ENCODE assay signal across 12 cellular contexts in genomic region chr22:41541484-41541883, GRCh38. TPM values are rescaled to one million over a fixed set of nuclear protein-coding genes. Genes with fewer than 3 reads are reported as not detected.
DNase-seq lines count a peak whose midpoint lies in the region; ATAC-seq, FAIRE-seq and TF ChIP-seq lines count a peak whose summit lies in the region.
"Had no signal": no experiment of that assay in that cellular context is flagged by ENCODE, and none has a peak within 500 bp of the region (broad histone marks: within the 10 kb centered on the region; RNA-seq: fewer than 3 reads in every experiment).

No MANE protein-coding gene starts in this region.

- CTCF ChIA-PET in A549 (lab: Yijun Ruan, JAX) = interaction anchor here (0.6 to 2.9 kb wide), 5 partner anchors 9 to 136 kb away, joined by 3 to 11 read pairs (median 9); no protein-coding TSS in a partner anchor

- H3K27ac ChIP-seq in A549 = no peak overlapping the region
- no peak overlapping the region for H3K27ac ChIP-seq in GM23338 (ENCODE audit: low read depth)
- H3K27ac ChIP-seq: C4-2B, epithelial cell of prostate had no signal

- peaks cover 29% of the 10 kb centered on the region for H3K4me1 Mint-ChIP-seq in GM23338
- H3K4me1 Mint-ChIP-seq in activated T-helper 1 cell treated with anti-CD3 and anti-CD28 coated beads, Interleukin-12 subunit alpha, Interleukin-12 subunit beta, Interleukin-2, Interleukin-4 antibody, amounts not matched to agents 30 ng/mL and 10 ng/mL and 1 ng/mL, durations not matched to agents 14 hours and 24 hours and 36 hours (ENCODE audit: low read depth) = peaks cover 40% of the 10 kb centered on the region

- TF ChIP-seq RAD21 in A549 (conservative IDR thresholded peaks at IDR 0.05 in 1 of 2, IDR thresholded peaks at IDR 0.05 in 1 of 2) = no peak

- ATAC-seq in A549 (no peak), GM23338 (no peak)

- FAIRE-seq in A549 (lab: Jason Lieb, UNC) = no peak

- H3K4me3 ChIP-seq in A549 (no peak overlapping the region), GM23338 (no peak overlapping the region)

- peaks cover 13% of the 10 kb centered on the region; the same call in 1 of the 2 replicates for H3F3A ChIP-seq in GM23338 (replicated peaks; ENCODE audit: low read depth)

- DNase-seq in A549 (ENCODE audit: low read depth in 1 of 2, low spot score in 1 of 2) (no peak), GM23338 (ENCODE audit: low spot score) (no peak), medulla oblongata (ENCODE audit: extremely low spot score) (peak; percentile 11), DMS79 treated with DMSO at 0.1 percent for 48 hours (lab: John Stamatoyannopoulos, UW) (no peak), NCI-H2171 treated with DMSO at 0.1 percent for 48 hours (lab: John Stamatoyannopoulos, UW) (no peak), NCI-H2107 (lab: John Stamatoyannopoulos, UW) (no peak), NCI-H146 (lab: John Stamatoyannopoulos, UW) (no peak)
- DNase-seq in activated T-helper 1 cell treated with anti-CD3 and anti-CD28 coated beads, Interleukin-12 subunit alpha, Interleukin-12 subunit beta, Interleukin-2, Interleukin-4 antibody, amounts not matched to agents 30 ng/mL and 10 ng/mL and 1 ng/mL, durations not matched to agents 14 hours and 24 hours and 36 hours (ENCODE audit: low spot score) = no peak
- DNase-seq: NCI-H1694 had no signal

- TF ChIP-seq CTCF in A549 (IDR thresholded peaks at IDR 0.05) = no peak
- TF ChIP-seq CTCF in GM23338 (conservative IDR thresholded peaks at IDR 0.05; ENCODE audit: low read depth in 2 of 2) = no peak

- POLR2A ChIA-PET in A549 (lab: Yijun Ruan, JAX) = no interaction called here

- H3K36me3 ChIP-seq in GM23338 (ENCODE audit: insufficient read depth) = no peaks in the 10 kb centered on the region

- H3K9me3 ChIP-seq in A549 = no peaks in the 10 kb centered on the region

- 0 out of 3 replicates have a peak overlapping the region, but pooled peaks have one; percentile 86 for H3K4me2 ChIP-seq in A549
- no peak overlapping the region for H3K4me2 ChIP-seq in GM23338

- no peak for TF ChIP-seq EP300 in A549 (IDR thresholded peaks at IDR 0.05)

- no peak for TF ChIP-seq POLR2A in A549 (IDR thresholded peaks at IDR 0.05; ENCODE audit: low read length)

- H4K20me1 ChIP-seq in GM23338 (replicated peaks; ENCODE audit: insufficient read depth) = peaks cover 7% of the 10 kb centered on the region

- H3K79me2 ChIP-seq in GM23338 (replicated peaks; ENCODE audit: insufficient read depth) = peaks cover 50% of the 10 kb centered on the region

- WGBS in A549 (ENCODE audit: missing lambda C conversion rate) = 66% methylated on average over 3 of the region's 3 CpGs

- H3K4me1 ChIP-seq in A549 = peaks cover 20% of the 10 kb centered on the region
- H3K4me1 ChIP-seq in GM23338 (ENCODE audit: insufficient read depth) = peaks cover 7% of the 10 kb centered on the region; the same call in 1 of the 2 replicates

- H3K27ac Mint-ChIP-seq in GM23338 = no peak overlapping the region
- H3K27ac Mint-ChIP-seq in activated T-helper 1 cell treated with anti-CD3 and anti-CD28 coated beads, Interleukin-12 subunit alpha, Interleukin-12 subunit beta, Interleukin-2, Interleukin-4 antibody, amounts not matched to agents 30 ng/mL and 10 ng/mL and 1 ng/mL, durations not matched to agents 14 hours and 24 hours and 36 hours = peak overlapping the region; percentile 1

- H3K27me3 Mint-ChIP-seq in GM23338 (ENCODE audit: insufficient read depth, low read depth, poor library complexity) = peaks cover 9% of the 10 kb centered on the region
- H3K27me3 Mint-ChIP-seq in activated T-helper 1 cell treated with anti-CD3 and anti-CD28 coated beads, Interleukin-12 subunit alpha, Interleukin-12 subunit beta, Interleukin-2, Interleukin-4 antibody, amounts not matched to agents 30 ng/mL and 10 ng/mL and 1 ng/mL, durations not matched to agents 14 hours and 24 hours and 36 hours (ENCODE audit: insufficient read depth) = peaks cover 3% of the 10 kb centered on the region

- peaks cover 32% of the 10 kb centered on the region for H3K36me3 Mint-ChIP-seq in GM23338 (ENCODE audit: low read depth)
- peaks cover 4% of the 10 kb centered on the region for H3K36me3 Mint-ChIP-seq in activated T-helper 1 cell treated with anti-CD3 and anti-CD28 coated beads, Interleukin-12 subunit alpha, Interleukin-12 subunit beta, Interleukin-2, Interleukin-4 antibody, amounts not matched to agents 30 ng/mL and 10 ng/mL and 1 ng/mL, durations not matched to agents 14 hours and 24 hours and 36 hours (ENCODE audit: low read depth)

- no peaks in the 10 kb centered on the region for H3K27me3 ChIP-seq in GM23338 (ENCODE audit: insufficient read depth)

- peak overlapping the region; percentile 13; the same call in 1 of the 3 replicates for H3K4me3 Mint-ChIP-seq in GM23338
- H3K4me3 Mint-ChIP-seq in activated T-helper 1 cell treated with anti-CD3 and anti-CD28 coated beads, Interleukin-12 subunit alpha, Interleukin-12 subunit beta, Interleukin-2, Interleukin-4 antibody, amounts not matched to agents 30 ng/mL and 10 ng/mL and 1 ng/mL, durations not matched to agents 14 hours and 24 hours and 36 hours = peak overlapping the region; percentile 34

- H3K9me3 Mint-ChIP-seq in GM23338 = no peaks in the 10 kb centered on the region; the same call in 2 of the 3 replicates
- no peaks in the 10 kb centered on the region for H3K9me3 Mint-ChIP-seq in activated T-helper 1 cell treated with anti-CD3 and anti-CD28 coated beads, Interleukin-12 subunit alpha, Interleukin-12 subunit beta, Interleukin-2, Interleukin-4 antibody, amounts not matched to agents 30 ng/mL and 10 ng/mL and 1 ng/mL, durations not matched to agents 14 hours and 24 hours and 36 hours

- no peaks in the 10 kb centered on the region for H3K9me2 ChIP-seq in GM23338 (ENCODE audit: insufficient read depth)

- H2AFZ ChIP-seq in GM23338 = no peak overlapping the region

- intact Hi-C loops in activated T-helper 1 cell treated with anti-CD3 and anti-CD28 coated beads, Interleukin-12 subunit alpha, Interleukin-12 subunit beta, Interleukin-2, Interleukin-4 antibody, amounts not matched to agents 30 ng/mL and 10 ng/mL and 1 ng/mL, durations not matched to agents 14 hours and 24 hours and 36 hours (cut with micrococcal nuclease) = no loop called here

TF ChIP-seq in A549, 52 proteins besides CTCF, POLR2A, EP300 and RAD21:
- no peak for TF ChIP-seq CBX2 (IDR thresholded peaks at IDR 0.05; ENCODE audit: borderline replicate concordance, low read depth)
- TF ChIP-seq HES2 (IDR thresholded peaks at IDR 0.05) = no peak

TF ChIP-seq in GM23338, 12 proteins besides CTCF, POLR2A, EP300 and RAD21 (continues in another document):
- no peak for TF ChIP-seq STAT1 (IDR thresholded peaks at IDR 0.05; ENCODE audit: unreplicated experiment)

RNA-seq across cellular contexts. Expression of gene POLR3H, which starts 2.8 kb away (rescaled TPM):
- polyA plus RNA-seq in A549 (2011; rRNA removed) = 24.5 and 26.0 TPM in 2 replicates
- polyA plus RNA-seq in A549 (2012; cell fraction: cytosol; rRNA removed) = 50.6 TPM in 2 replicates
- 37.0 and 41.9 TPM in 2 replicates for polyA plus RNA-seq in A549 (2012; cell fraction: nucleus; rRNA removed)
- polyA plus RNA-seq in A549 (2017; fragmentation: RNase III; extraction: RNeasy Plus Mini Kit Qiagen cat#74134 plus additional on column Dnase treatment) = 26.1 to 27.7 TPM (median 27.5 TPM) in 3 replicates
- polyA minus RNA-seq in A549 (2011; rRNA and poly(A)+ RNA removed) = 19.9 and 33.9 TPM in 2 replicates
- 18.6 and 19.0 TPM in 2 replicates for total RNA-seq in GM23338 (2014; rRNA removed; shearing (Covaris generic))
- polyA plus RNA-seq in GM23338 (2016; fragmentation: Nextera tagmentation; extraction: Ambion mirVana) = 26.5 and 28.7 TPM in 2 replicates
- total RNA-seq in activated T-helper 1 cell treated with anti-CD3 and anti-CD28 coated beads, Interleukin-12 subunit alpha, Interleukin-12 subunit beta, Interleukin-2, Interleukin-4 antibody, amounts not matched to agents 30 ng/mL and 10 ng/mL and 1 ng/mL, durations not matched to agents 14 hours and 24 hours and 36 hours = 51.8 and 52.0 TPM in 2 replicates

RNA-seq across cellular contexts. Expression of gene CSDC2, which starts 19.3 kb away (rescaled TPM):
- polyA plus RNA-seq in A549 (2011; rRNA removed) (0.45 and 0.54 TPM in 2 replicates), A549 (2017; fragmentation: RNase III; extraction: RNeasy Plus Mini Kit Qiagen cat#74134 plus additional on column Dnase treatment) (1.7 to 2.8 TPM (median 2.6 TPM) in 3 replicates), GM23338 (2016; fragmentation: Nextera tagmentation; extraction: Ambion mirVana) (0.45 and 0.50 TPM in 2 replicates)
- polyA plus RNA-seq in A549 (2012; cell fraction: cytosol; rRNA removed) = 0.62 and 0.89 TPM in 2 replicates
- 1.3 and 1.5 TPM in 2 replicates for polyA plus RNA-seq in A549 (2012; cell fraction: nucleus; rRNA removed)
- polyA minus RNA-seq in A549 (2011; rRNA and poly(A)+ RNA removed) = 0.17 and 0.54 TPM in 2 replicates
- total RNA-seq in GM23338 (2014; rRNA removed; shearing (Covaris generic)) = 0.35 and 0.47 TPM in 2 replicates
- not detected in 2 replicates for total RNA-seq in activated T-helper 1 cell treated with anti-CD3 and anti-CD28 coated beads, Interleukin-12 subunit alpha, Interleukin-12 subunit beta, Interleukin-2, Interleukin-4 antibody, amounts not matched to agents 30 ng/mL and 10 ng/mL and 1 ng/mL, durations not matched to agents 14 hours and 24 hours and 36 hours
- total RNA-seq: activated CD8-positive, alpha-beta memory T cell treated with anti-CD3 and anti-CD28 coated beads for 36 hours had no signal

RNA-seq across cellular contexts. Expression of gene PMM1, which starts 48.2 kb away (rescaled TPM):
- polyA plus RNA-seq in A549 (2011; rRNA removed) (26.2 and 28.7 TPM in 2 replicates), A549 (2017; fragmentation: RNase III; extraction: RNeasy Plus Mini Kit Qiagen cat#74134 plus additional on column Dnase treatment) (21.3 to 25.1 TPM (median 23.5 TPM) in 3 replicates), GM23338 (2016; fragmentation: Nextera tagmentation; extraction: Ambion mirVana) (9.9 TPM in 2 replicates)
- 35.3 and 38.7 TPM in 2 replicates for polyA plus RNA-seq in A549 (2012; cell fraction: cytosol; rRNA removed)
- polyA plus RNA-seq in A549 (2012; cell fraction: nucleus; rRNA removed) = 55.2 and 65.3 TPM in 2 replicates
- polyA minus RNA-seq in A549 (2011; rRNA and poly(A)+ RNA removed) = 16.5 and 18.0 TPM in 2 replicates
- 8.7 and 12.1 TPM in 2 replicates for total RNA-seq in GM23338 (2014; rRNA removed; shearing (Covaris generic))
- total RNA-seq in activated T-helper 1 cell treated with anti-CD3 and anti-CD28 coated beads, Interleukin-12 subunit alpha, Interleukin-12 subunit beta, Interleukin-2, Interleukin-4 antibody, amounts not matched to agents 30 ng/mL and 10 ng/mL and 1 ng/mL, durations not matched to agents 14 hours and 24 hours and 36 hours = 21.4 and 22.6 TPM in 2 replicates
